In genomic region chr7:128788446-128789412, GRCh38 we compare ENCODE assay signal across 27 cellular contexts. TPM values are rescaled to one million over a fixed set of nuclear protein-coding genes. Genes with fewer than 3 reads are reported as not detected.
DNase-seq lines count a peak whose midpoint lies in the region; ATAC-seq and TF ChIP-seq lines count a peak whose summit lies in the region.
"Had no signal": no experiment of that assay in that cellular context is flagged by ENCODE, and none has a peak within 500 bp of the region (broad histone marks: within the 10 kb centered on the region; RNA-seq: fewer than 3 reads in every experiment).

No MANE protein-coding gene starts in this region.

- no peak overlapping the region for H3K4me3 ChIP-seq in CD4-positive, CD25-positive, alpha-beta regulatory T cell (ENCODE audit: low read depth, low read length)
- no peak overlapping the region for H3K4me3 ChIP-seq in GM23338
- H3K4me3 ChIP-seq: dorsolateral prefrontal cortex, mucosa of descending colon, vagina had no signal

- H3K27me3 Mint-ChIP-seq in CD4-positive, CD25-positive, alpha-beta regulatory T cell = peaks cover 4% of the 10 kb centered on the region
- peaks cover 10% of the 10 kb centered on the region for H3K27me3 Mint-ChIP-seq in GM23338 (ENCODE audit: insufficient read depth, low read depth, poor library complexity)
- peaks cover 19% of the 10 kb centered on the region for H3K27me3 Mint-ChIP-seq in brain
- H3K27me3 Mint-ChIP-seq in nephron progenitor cell (ENCODE audit: low read depth, poor library complexity) = peaks cover 46% of the 10 kb centered on the region

- H3K27ac ChIP-seq in CD4-positive, CD25-positive, alpha-beta regulatory T cell (ENCODE audit: insufficient read depth, low read length, poor library complexity, severe bottlenecking) = no peak overlapping the region
- H3K27ac ChIP-seq in GM23338 (ENCODE audit: low read depth) = no peak overlapping the region
- H3K27ac ChIP-seq: vagina had no signal

- H3K4me1 ChIP-seq in CD4-positive, CD25-positive, alpha-beta regulatory T cell (ENCODE audit: control insufficient read depth, insufficient read depth, low read length, poor library complexity, severe bottlenecking) = peaks cover 17% of the 10 kb centered on the region
- peaks cover 19% of the 10 kb centered on the region for H3K4me1 ChIP-seq in GM23338 (ENCODE audit: insufficient read depth)

- no peaks in the 10 kb centered on the region for H3K36me3 Mint-ChIP-seq in CD4-positive, CD25-positive, alpha-beta regulatory T cell
- H3K36me3 Mint-ChIP-seq in GM23338 (ENCODE audit: low read depth) (no peaks in the 10 kb centered on the region), brain (peaks cover 3% of the 10 kb centered on the region), nephron progenitor cell (ENCODE audit: low read depth) (no peaks in the 10 kb centered on the region)

- TF ChIP-seq CTCF in GM23338 (conservative IDR thresholded peaks at IDR 0.05; ENCODE audit: low read depth in 2 of 2) = no peak
- no peak for TF ChIP-seq CTCF in brain (conservative IDR thresholded peaks at IDR 0.05)
- TF ChIP-seq CTCF in nephron progenitor cell (IDR thresholded peaks at IDR 0.05) = no peak

- H3K4me2 ChIP-seq in GM23338 = no peak overlapping the region

- no peaks in the 10 kb centered on the region for H3K79me2 ChIP-seq in GM23338 (replicated peaks; ENCODE audit: insufficient read depth)

- H4K20me1 ChIP-seq in GM23338 (replicated peaks; ENCODE audit: insufficient read depth) = no peaks in the 10 kb centered on the region

- H3K9me3 ChIP-seq in CD4-positive, CD25-positive, alpha-beta regulatory T cell (ENCODE audit: control insufficient read depth in 2 of 2, low read length in 2 of 2) = no peaks in the 10 kb centered on the region
- H3K9me3 ChIP-seq: mucosa of descending colon, vagina had no signal

- H3K9me3 Mint-ChIP-seq in CD4-positive, CD25-positive, alpha-beta regulatory T cell = no peaks in the 10 kb centered on the region
- H3K9me3 Mint-ChIP-seq in GM23338 (no peaks in the 10 kb centered on the region), brain (peaks cover 0 to 4% (median 2%) of the 10 kb centered on the region in 5 experiments), nephron progenitor cell (no peaks in the 10 kb centered on the region)

- H2AFZ ChIP-seq in GM23338 = no peak overlapping the region

- H3K4me1 Mint-ChIP-seq in CD4-positive, CD25-positive, alpha-beta regulatory T cell = peaks cover 0 to 23% (median 13%) of the 10 kb centered on the region in 4 donors
- peaks cover 20% of the 10 kb centered on the region for H3K4me1 Mint-ChIP-seq in GM23338
- peaks cover 28% of the 10 kb centered on the region for H3K4me1 Mint-ChIP-seq in brain
- H3K4me1 Mint-ChIP-seq in nephron progenitor cell = peaks cover 26% of the 10 kb centered on the region

- DNase-seq in CD4-positive, CD25-positive, alpha-beta regulatory T cell = no peak
- DNase-seq in GM23338 (ENCODE audit: low spot score) (no peak), nephron progenitor cell (no peak), NCI-H1092 (lab: John Stamatoyannopoulos, UW) (no peak)
- DNase-seq: activated T-cell treated with anti-CD3 and anti-CD28 coated beads, Interleukin-2, amount 50 U/mL, for 48 hours; C1 segment of cervical spinal cord; cerebellar nuclear complex; DMS153; dorsolateral prefrontal cortex; mucosa of descending colon; NCI-H1105 treated with DMSO at 0.1 percent for 48 hours; NCI-H2029; NCI-H226; NCI-H774; retina; substantia nigra had no signal

- peak overlapping the region; percentile 81 to 98 (median 90) for H3K4me3 Mint-ChIP-seq in CD4-positive, CD25-positive, alpha-beta regulatory T cell
- peak overlapping the region; percentile 78; the same call in 1 of the 3 replicates for H3K4me3 Mint-ChIP-seq in GM23338
- peak overlapping the region; percentile 4 to 93 (median 86) for H3K4me3 Mint-ChIP-seq in brain
- peak overlapping the region; percentile 86 for H3K4me3 Mint-ChIP-seq in nephron progenitor cell

- H3K27me3 ChIP-seq in CD4-positive, CD25-positive, alpha-beta regulatory T cell (ENCODE audit: control insufficient read depth, insufficient read depth, low read length) = no peaks in the 10 kb centered on the region
- no peaks in the 10 kb centered on the region for H3K27me3 ChIP-seq in GM23338 (ENCODE audit: insufficient read depth)
- H3K27me3 ChIP-seq: dorsolateral prefrontal cortex, vagina had no signal

- H3K27ac Mint-ChIP-seq in CD4-positive, CD25-positive, alpha-beta regulatory T cell = no peak overlapping the region
- H3K27ac Mint-ChIP-seq in GM23338 (0 out of 2 replicates have a peak overlapping the region, but pooled peaks have one; percentile 57), brain (peak overlapping the region in 2 of 5 experiments; percentile 19 to 35), nephron progenitor cell (no peak overlapping the region)

- no peak for ATAC-seq in CD4-positive, CD25-positive, alpha-beta regulatory T cell (ENCODE audit: low read depth in 2 of 2)
- no peak for ATAC-seq in GM23338
- no peak for ATAC-seq in GM21447 (IDR thresholded peaks at IDR 0.05; ENCODE audit: unreplicated experiment)
- ATAC-seq in GM18867 (IDR thresholded peaks at IDR 0.05; ENCODE audit: unreplicated experiment) = no peak
- ATAC-seq in GM21367 (IDR thresholded peaks at IDR 0.05; ENCODE audit: unreplicated experiment) = no peak
- ATAC-seq: mucosa of descending colon had no signal

- no peaks in the 10 kb centered on the region for H3K9me2 ChIP-seq in GM23338 (ENCODE audit: insufficient read depth)

- 0 out of 2 replicates have a peak, but pooled peaks cover 2% of the 10 kb centered on the region for H3F3A ChIP-seq in GM23338 (replicated peaks; ENCODE audit: low read depth)

- H3K36me3 ChIP-seq in CD4-positive, CD25-positive, alpha-beta regulatory T cell (ENCODE audit: control insufficient read depth, insufficient read depth, low read length) = no peaks in the 10 kb centered on the region
- H3K36me3 ChIP-seq in GM23338 (ENCODE audit: insufficient read depth) = no peaks in the 10 kb centered on the region
- H3K36me3 ChIP-seq: vagina had no signal

TF ChIP-seq in GM23338, 12 proteins besides CTCF, POLR2A, EP300 and RAD21 (continues in another document):
- TF ChIP-seq ETS1 (IDR thresholded peaks at IDR 0.05) (no peak), EZH2phosphoT487 (IDR thresholded peaks at IDR 0.05; ENCODE audit: unreplicated experiment) (no peak), CREB1 (CRISPR knock-in tag; IDR thresholded peaks at IDR 0.05; ENCODE audit: low read depth) (no peak)

RNA-seq across cellular contexts. Expression of gene CCDC136, which starts 3.0 kb away (rescaled TPM):
- 14.1 TPM for total RNA-seq in CD4-positive, CD25-positive, alpha-beta regulatory T cell
- polyA plus RNA-seq in CD4-positive, CD25-positive, alpha-beta regulatory T cell = 1 to 10 TPM in 2 of 4 donors, under 1 TPM in 2; 0.48 to 2.9 (median 1.1) TPM
- total RNA-seq in GM23338 (2014; rRNA removed; shearing (Covaris generic)) = 39.9 and 55.7 TPM in 2 replicates
- 26.0 and 27.1 TPM in 2 replicates for polyA plus RNA-seq in GM23338 (2016; fragmentation: Nextera tagmentation; extraction: Ambion mirVana)
- polyA plus RNA-seq in brain (ENCODE audit: insufficient read depth, low read depth, low replicate concordance) = 33.2 TPM

RNA-seq across cellular contexts. Expression of gene OPN1SW, which starts 13.1 kb away (rescaled TPM):
- total RNA-seq in CD4-positive, CD25-positive, alpha-beta regulatory T cell = not detected
- not detected for polyA plus RNA-seq in CD4-positive, CD25-positive, alpha-beta regulatory T cell
- not detected in 2 replicates for total RNA-seq in GM23338 (2014; rRNA removed; shearing (Covaris generic))
- polyA plus RNA-seq in GM23338 (2016; fragmentation: Nextera tagmentation; extraction: Ambion mirVana) = 0.50 and 0.80 TPM in 2 replicates
- not detected for polyA plus RNA-seq in brain (ENCODE audit: insufficient read depth, low read depth, low replicate concordance)
- total RNA-seq: activated CD8-positive, alpha-beta memory T cell treated with anti-CD3 and anti-CD28 coated beads for 36 hours; liver; M059J; mucosa of descending colon; OCI-LY7; omental fat pad; vagina had no signal
- polyA plus RNA-seq: keratinocyte had no signal

RNA-seq across cellular contexts. Expression of gene FLNC, which starts 41.5 kb away (rescaled TPM):
- not detected for total RNA-seq in CD4-positive, CD25-positive, alpha-beta regulatory T cell
- polyA plus RNA-seq in CD4-positive, CD25-positive, alpha-beta regulatory T cell = not detected
- 9.4 and 11.8 TPM in 2 replicates for total RNA-seq in GM23338 (2014; rRNA removed; shearing (Covaris generic))
- polyA plus RNA-seq in GM23338 (2016; fragmentation: Nextera tagmentation; extraction: Ambion mirVana) (0.64 and 0.65 TPM in 2 replicates), brain (ENCODE audit: insufficient read depth, low read depth, low replicate concordance) (7.8 TPM)

RNA-seq across cellular contexts. Expression of gene CALU, which starts 49.6 kb away (rescaled TPM):
- total RNA-seq in CD4-positive, CD25-positive, alpha-beta regulatory T cell = 30.2 TPM
- polyA plus RNA-seq in CD4-positive, CD25-positive, alpha-beta regulatory T cell = 10 to 100 TPM; 19.1 to 27.3 (median 23.7) TPM
- 179 and 180 TPM in 2 replicates for total RNA-seq in GM23338 (2014; rRNA removed; shearing (Covaris generic))
- polyA plus RNA-seq in GM23338 (2016; fragmentation: Nextera tagmentation; extraction: Ambion mirVana) (113 and 136 TPM in 2 replicates), brain (ENCODE audit: insufficient read depth, low read depth, low replicate concordance) (41.6 TPM)
